1 cellular context compared by ENCODE assay signal in genomic region chr15:84653910-84654688, GRCh38.
A peak's percentile ranks its signal among the peaks of the same experiment; 100 is the strongest.
TF ChIP-seq lines count a peak whose summit lies in the region.

WDR73 (minus strand) TSS chr15:84654283; CDS start chr15:84654274, 9 bp downstream.

TF ChIP-seq in WTC11, 78 proteins besides CTCF, POLR2A, EP300 and RAD21 (continued from another document):
- TF ChIP-seq AFF4 (CRISPR knock-in tag; IDR thresholded peaks at IDR 0.05; ENCODE audit: borderline replicate concordance): no peak
- no peak for TF ChIP-seq ESRRA (CRISPR knock-in tag; IDR thresholded peaks at IDR 0.05; ENCODE audit: borderline replicate concordance)
- TF ChIP-seq ZMAT4 (CRISPR knock-in tag; IDR thresholded peaks at IDR 0.05): no peak
- TF ChIP-seq GRHL2 (CRISPR knock-in tag; IDR thresholded peaks at IDR 0.05; ENCODE audit: insufficient replicate concordance, severe bottlenecking): no peak
- no peak for TF ChIP-seq PRDM15 (CRISPR knock-in tag; IDR thresholded peaks at IDR 0.05)
- TF ChIP-seq, protein P1, sequence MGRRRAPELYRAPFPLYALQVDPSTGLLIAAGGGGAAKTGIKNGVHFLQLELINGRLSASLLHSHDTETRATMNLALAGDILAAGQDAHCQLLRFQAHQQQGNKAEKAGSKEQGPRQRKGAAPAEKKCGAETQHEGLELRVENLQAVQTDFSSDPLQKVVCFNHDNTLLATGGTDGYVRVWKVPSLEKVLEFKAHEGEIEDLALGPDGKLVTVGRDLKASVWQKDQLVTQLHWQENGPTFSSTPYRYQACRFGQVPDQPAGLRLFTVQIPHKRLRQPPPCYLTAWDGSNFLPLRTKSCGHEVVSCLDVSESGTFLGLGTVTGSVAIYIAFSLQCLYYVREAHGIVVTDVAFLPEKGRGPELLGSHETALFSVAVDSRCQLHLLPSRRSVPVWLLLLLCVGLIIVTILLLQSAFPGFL (CRISPR knock-in tag; IDR thresholded peaks at IDR 0.05; ENCODE audit: borderline replicate concordance): no peak
- no peak for TF ChIP-seq NR3C1 (CRISPR knock-in tag; conservative IDR thresholded peaks at IDR 0.05; ENCODE audit: low read depth)
- TF ChIP-seq ETV6 (CRISPR knock-in tag; IDR thresholded peaks at IDR 0.05): 0 out of 2 replicates have a peak, but pooled peaks have one; percentile 52
- no peak for TF ChIP-seq ZNF671 (CRISPR knock-in tag; IDR thresholded peaks at IDR 0.05)
- peak; percentile 71; the same call in 1 of the 2 replicates for TF ChIP-seq FOXP1 (CRISPR knock-in tag; IDR thresholded peaks at IDR 0.05; ENCODE audit: borderline replicate concordance)
- TF ChIP-seq NR2C2 (CRISPR knock-in tag; IDR thresholded peaks at IDR 0.05): no peak
- TF ChIP-seq IRF1 (CRISPR knock-in tag; IDR thresholded peaks at IDR 0.05): no peak
- TF ChIP-seq, protein P2, sequence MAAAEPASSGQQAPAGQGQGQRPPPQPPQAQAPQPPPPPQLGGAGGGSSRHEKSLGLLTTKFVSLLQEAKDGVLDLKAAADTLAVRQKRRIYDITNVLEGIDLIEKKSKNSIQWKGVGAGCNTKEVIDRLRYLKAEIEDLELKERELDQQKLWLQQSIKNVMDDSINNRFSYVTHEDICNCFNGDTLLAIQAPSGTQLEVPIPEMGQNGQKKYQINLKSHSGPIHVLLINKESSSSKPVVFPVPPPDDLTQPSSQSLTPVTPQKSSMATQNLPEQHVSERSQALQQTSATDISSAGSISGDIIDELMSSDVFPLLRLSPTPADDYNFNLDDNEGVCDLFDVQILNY (CRISPR knock-in tag; IDR thresholded peaks at IDR 0.05): 0 out of 2 replicates have a peak, but pooled peaks have one; percentile 38
- peak; percentile 87 for TF ChIP-seq SP1 (CRISPR knock-in tag; conservative IDR thresholded peaks at IDR 0.05)
- 0 out of 2 replicates have a peak, but pooled peaks have one; percentile 40 for TF ChIP-seq TP53 (CRISPR knock-in tag; IDR thresholded peaks at IDR 0.05)
- no peak for TF ChIP-seq NR1H2 (CRISPR knock-in tag; IDR thresholded peaks at IDR 0.05)
